Comparison of ENCODE assay signal across 1 cellular context in genomic region chr16:85239239-85239638, GRCh38.
TF ChIP-seq lines count a peak whose summit lies in the region.

No MANE protein-coding gene starts in this region.

TF ChIP-seq in GM23338, 12 proteins besides CTCF, POLR2A, EP300 and RAD21 (continued from another document):
- no peak for TF ChIP-seq ZNF462 (CRISPR knock-in tag; IDR thresholded peaks at IDR 0.05)
- TF ChIP-seq STAT1 (IDR thresholded peaks at IDR 0.05; ENCODE audit: unreplicated experiment): no peak
- no peak for TF ChIP-seq CREB1 (CRISPR knock-in tag; IDR thresholded peaks at IDR 0.05; ENCODE audit: low read depth)
- TF ChIP-seq EZH2 (IDR thresholded peaks at IDR 0.05; ENCODE audit: low read depth, unreplicated experiment): no peak
- no peak for TF ChIP-seq ZNF114 (CRISPR knock-in tag; IDR thresholded peaks at IDR 0.05)
- TF ChIP-seq JUNB (IDR thresholded peaks at IDR 0.05; ENCODE audit: unreplicated experiment): no peak
- no peak for TF ChIP-seq NANOG (IDR thresholded peaks at IDR 0.05; ENCODE audit: borderline replicate concordance)
- no peak for TF ChIP-seq POLR2AphosphoS5 (IDR thresholded peaks at IDR 0.05; ENCODE audit: low read depth)
- no peak for TF ChIP-seq REST (IDR thresholded peaks at IDR 0.05; ENCODE audit: unreplicated experiment)
